In the genomic region with DNA sequence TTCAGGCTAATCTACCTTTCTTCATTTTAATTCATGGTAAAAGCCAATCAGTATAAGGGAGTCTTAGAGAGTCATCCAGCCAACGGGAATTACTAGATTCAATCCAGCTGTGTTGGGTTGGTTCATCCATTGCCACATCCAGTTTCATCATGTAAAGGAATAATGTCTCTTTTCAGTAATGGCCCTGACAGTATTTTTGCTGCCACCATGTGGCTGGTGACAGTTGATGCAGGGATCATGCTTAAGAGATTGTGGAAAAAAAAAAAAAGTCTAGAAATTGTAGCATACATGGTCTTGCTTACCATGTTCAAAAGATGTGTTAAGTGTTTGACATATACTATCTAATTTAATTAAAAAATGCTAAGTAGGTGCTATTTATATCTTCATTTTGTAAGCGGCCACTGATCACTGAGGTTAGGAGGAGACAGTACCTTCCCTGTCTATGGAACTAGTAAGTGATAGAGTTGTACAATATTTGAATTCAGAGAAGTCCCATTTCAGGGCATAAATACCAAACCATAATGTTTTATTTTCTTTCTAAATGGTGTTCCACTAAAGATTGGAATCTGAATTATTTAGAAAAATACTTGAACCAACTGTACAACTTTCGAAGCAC, we compare ENCODE assay signal across 1 cellular context.
TF ChIP-seq lines count a peak whose summit lies in the region.

No MANE protein-coding gene starts in this region.

TF ChIP-seq in endothelial cell of umbilical vein, 7 proteins besides CTCF, POLR2A, EP300 and RAD21 (continued from another document):
- no peak for TF ChIP-seq MYC (IDR thresholded peaks at IDR 0.05; ENCODE audit: low read depth, low read length)
- TF ChIP-seq GATA2 (IDR thresholded peaks at IDR 0.05; ENCODE audit: insufficient read depth, insufficient read length, low read depth, low read length): no peak
- no peak for TF ChIP-seq FOS (IDR thresholded peaks at IDR 0.05; ENCODE audit: borderline replicate concordance, insufficient read depth, low read length)
